20 cellular contexts compared by ENCODE assay signal in genomic region chr4:89755210-89755609, GRCh38.
A peak's percentile ranks its signal among the peaks of the same experiment; 100 is the strongest.
DNase-seq lines count a peak whose midpoint lies in the region; ATAC-seq and TF ChIP-seq lines count a peak whose summit lies in the region.
"Had no signal": no experiment of that assay in that cellular context is flagged by ENCODE, and none has a peak within 500 bp of the region (broad histone marks: within the 10 kb centered on the region; RNA-seq: fewer than 3 reads in every experiment).

No MANE protein-coding gene starts in this region.

- H3K4me1 ChIP-seq in mammary epithelial cell (ENCODE audit: insufficient read depth, low read length) (peaks cover 17% of the 10 kb centered on the region), Caco-2 (peaks cover 11% of the 10 kb centered on the region)

- H3K27ac ChIP-seq in mammary epithelial cell (ENCODE audit: insufficient read depth, low read depth, low read length): no peak overlapping the region
- H3K27ac ChIP-seq: right atrium auricular region, stomach had no signal

- no peaks in the 10 kb centered on the region for H3K36me3 Mint-ChIP-seq in Caco-2 (ENCODE audit: insufficient read depth, unreplicated experiment)
- H3K36me3 Mint-ChIP-seq: activated naive CD4-positive, alpha-beta T cell treated with anti-CD3 and anti-CD28 coated beads, Interleukin-2, amount 10 ng/mL, durations not matched to agents 7 days and 5 days had no signal

- in situ Hi-C loops in mammary epithelial cell (cut with MboI; ENCODE audit: low sequenced_read_pairs in 2 of 2): no loop called here

- H3K27me3 Mint-ChIP-seq in Caco-2 (ENCODE audit: insufficient read depth, unreplicated experiment): no peaks in the 10 kb centered on the region

- BruUV-seq in mammary epithelial cell (replicated peaks; lab: Mats Ljungman, UMichigan): no TSS peak
- BruUV-seq in Caco-2 (replicated peaks; lab: Mats Ljungman, UMichigan): no TSS peak

- CTCF ChIA-PET in mammary epithelial cell (lab: Charles Lee; ENCODE audit: low non-redundant PET) (no interaction called here), Caco-2 (lab: Charles Lee) (interaction anchor here (0.6 kb wide), 1 partner anchor 145 kb away, joined by 4 read pairs; no protein-coding TSS in a partner anchor)

- H3K36me3 ChIP-seq in mammary epithelial cell (ENCODE audit: insufficient read depth, low read length) (peaks cover 4% of the 10 kb centered on the region), Caco-2 (ENCODE audit: control insufficient read depth, insufficient read depth, low read length) (no peaks in the 10 kb centered on the region)
- H3K36me3 ChIP-seq: HAP-1, right atrium auricular region, stomach had no signal

- intact Hi-C loops in mammary epithelial cell (cut with micrococcal nuclease) (no loop called here), left cardiac atrium (cut with DNase I) (no loop called here), Caco-2 (cut with micrococcal nuclease; ENCODE audit: unreplicated experiment) (loop anchor here (10.0 kb wide), 1 partner anchor 80 kb away; the partner anchor contains the start of gene SNCA)

- POLR2A ChIA-PET in Caco-2 (lab: Charles Lee): no interaction called here

- ATAC-seq in HG02571 (IDR thresholded peaks at IDR 0.05; ENCODE audit: unreplicated experiment): no peak
- ATAC-seq in left cardiac atrium: no peak
- ATAC-seq in HG03196 (IDR thresholded peaks at IDR 0.05; ENCODE audit: unreplicated experiment): no peak
- ATAC-seq: HepG2 had no signal

- H3K4me1 Mint-ChIP-seq in Caco-2 (ENCODE audit: low read depth, unreplicated experiment): peaks cover 15% of the 10 kb centered on the region
- H3K4me1 Mint-ChIP-seq: activated CD4-positive, alpha-beta T cell treated with anti-CD3 and anti-CD28 coated beads, Interleukin-2, amount 10 ng/mL, durations not matched to agents 24 days and 14 days; activated naive CD4-positive, alpha-beta T cell treated with anti-CD3 and anti-CD28 coated beads, Interleukin-2, amount 10 ng/mL, durations not matched to agents 7 days and 5 days had no signal

- DNase-seq in A172 (ENCODE audit: low spot score) (peak; percentile 14), H4 (ENCODE audit: low spot score) (peak; percentile 8), mammary epithelial cell (no peak), iris pigment epithelial cell (ENCODE audit: low read depth) (peak; percentile 5), left cardiac atrium (no peak), Caco-2 (no peak)
- DNase-seq: activated CD4-positive, alpha-beta T cell treated with anti-CD3 and anti-CD28 coated beads, Interleukin-2, amount 10 ng/mL, durations not matched to agents 24 days and 14 days; activated naive CD4-positive, alpha-beta T cell treated with anti-CD3 and anti-CD28 coated beads, Interleukin-2, amount 10 ng/mL, durations not matched to agents 7 days and 5 days; caudate nucleus; GF-D8; MV-4-11; NCI-H2029 treated with DMSO at 0.1 percent for 48 hours; stomach; T1000 had no signal

- no peak overlapping the region for H3K4me2 ChIP-seq in mammary epithelial cell (ENCODE audit: insufficient read depth, low read depth, low read length)

- dilution Hi-C loops in mammary epithelial cell (cut with HindIII; ENCODE audit: low sequenced_read_pairs): no loop called here

- H3K9me3 ChIP-seq in mammary epithelial cell (replicated peaks; ENCODE audit: insufficient read depth, low read length) (no peaks in the 10 kb centered on the region), Caco-2 (no peaks in the 10 kb centered on the region)
- H3K9me3 ChIP-seq: HAP-1, right atrium auricular region, stomach had no signal

- H4K20me1 ChIP-seq in mammary epithelial cell (ENCODE audit: insufficient read depth, low read length): no peaks in the 10 kb centered on the region

- peak; percentile 3 to 15 for TF ChIP-seq CTCF in mammary epithelial cell (conservative IDR thresholded peaks at IDR 0.05 in 1 of 2, IDR thresholded peaks at IDR 0.05 in 1 of 2; ENCODE audit: extremely low read depth in 1 of 2, insufficient read depth in 1 of 2, low read depth in 1 of 2, low read length in 2 of 2)
- peak in 1 of 2 experiments; percentile 16 for TF ChIP-seq CTCF in Caco-2 (IDR thresholded peaks at IDR 0.05; ENCODE audit: insufficient read depth in 1 of 2, low read depth in 1 of 2, low read length in 1 of 2, severe bottlenecking in 1 of 2, unreplicated experiment in 1 of 2)

- no peaks in the 10 kb centered on the region for H3K9me3 Mint-ChIP-seq in Caco-2 (ENCODE audit: unreplicated experiment)
- H3K9me3 Mint-ChIP-seq: activated CD4-positive, alpha-beta T cell treated with anti-CD3 and anti-CD28 coated beads, Interleukin-2, amount 10 ng/mL, durations not matched to agents 24 days and 14 days; activated naive CD4-positive, alpha-beta T cell treated with anti-CD3 and anti-CD28 coated beads, Interleukin-2, amount 10 ng/mL, durations not matched to agents 7 days and 5 days; nephron had no signal

- no peak overlapping the region for H2AFZ ChIP-seq in mammary epithelial cell (ENCODE audit: low read depth, low read length)

- H3K4me3 Mint-ChIP-seq in Caco-2 (ENCODE audit: unreplicated experiment): no peak overlapping the region
- H3K4me3 Mint-ChIP-seq: activated CD4-positive, alpha-beta T cell treated with anti-CD3 and anti-CD28 coated beads, Interleukin-2, amount 10 ng/mL, durations not matched to agents 24 days and 14 days; activated naive CD4-positive, alpha-beta T cell treated with anti-CD3 and anti-CD28 coated beads, Interleukin-2, amount 10 ng/mL, durations not matched to agents 7 days and 5 days; nephron had no signal

- H3K27me3 ChIP-seq in mammary epithelial cell (ENCODE audit: insufficient read depth, low read length) (no peaks in the 10 kb centered on the region), Caco-2 (replicated peaks; ENCODE audit: control insufficient read depth, insufficient read depth, low read length) (no peaks in the 10 kb centered on the region)
- H3K27me3 ChIP-seq: right atrium auricular region, stomach had no signal

- no peak overlapping the region for H3K9ac ChIP-seq in mammary epithelial cell (ENCODE audit: insufficient read depth, low read length)

- no peak overlapping the region for H3K27ac Mint-ChIP-seq in Caco-2 (ENCODE audit: unreplicated experiment)
- H3K27ac Mint-ChIP-seq: activated CD4-positive, alpha-beta T cell treated with anti-CD3 and anti-CD28 coated beads, Interleukin-2, amount 10 ng/mL, durations not matched to agents 24 days and 14 days; activated naive CD4-positive, alpha-beta T cell treated with anti-CD3 and anti-CD28 coated beads, Interleukin-2, amount 10 ng/mL, durations not matched to agents 7 days and 5 days had no signal

- H3K79me2 ChIP-seq in mammary epithelial cell (ENCODE audit: insufficient read depth, low read length): no peaks in the 10 kb centered on the region

- H3K4me3 ChIP-seq in mammary epithelial cell (replicated peaks in 1 of 3; ENCODE audit: insufficient read depth in 1 of 3, low read depth in 2 of 3, low read length in 3 of 3) (no peak overlapping the region), Caco-2 (ENCODE audit: low read depth, low read length) (no peak overlapping the region)
- H3K4me3 ChIP-seq: HAP-1, right atrium auricular region, stomach had no signal

Comparison
In these comparisons a context has a peak if more than half of its experiments do, and no peak if none do; other contexts are left out.
1. DNase-seq: peak in A172 (single experiment), H4 (single experiment) and iris pigment epithelial cell (single experiment); none in mammary epithelial cell (single experiment), left cardiac atrium (single experiment) and Caco-2 (0 of 2).